In genomic region chr3:4735243-4735642, GRCh38 we compare ENCODE assay signal across 22 cellular contexts.
DNase-seq lines count a peak whose midpoint lies in the region; ATAC-seq and TF ChIP-seq lines count a peak whose summit lies in the region.
"Had no signal": no experiment of that assay in that cellular context is flagged by ENCODE, and none has a peak within 500 bp of the region (broad histone marks: within the 10 kb centered on the region; RNA-seq: fewer than 3 reads in every experiment).

No MANE protein-coding gene starts in this region.

- CTCF ChIA-PET in HEK293 (lab: Yijun Ruan, JAX) = interaction anchor here (0.7 to 3.7 kb wide), 6 partner anchors 15 to 290 kb away, joined by 3 to 16 read pairs (median 3); no protein-coding TSS in a partner anchor
- CTCF ChIA-PET in GM10248 (lab: Yijun Ruan, JAX) = interaction anchor here (1.1 to 2.6 kb wide), 8 partner anchors 9 to 41 kb away, joined by 3 to 13 read pairs (median 4); no protein-coding TSS in a partner anchor

- H4K20me1 ChIP-seq in smooth muscle cell (ENCODE audit: low read depth) = no peaks in the 10 kb centered on the region
- H4K20me1 ChIP-seq: BLaER1 treated with 17β-estradiol and CSF1 and Interleukin-3, amounts not matched to agents 10 nM and 100 nM had no signal

- peak overlapping the region; percentile 21 for H3K27ac Mint-ChIP-seq in activated T-helper 2 cell treated with anti-CD3 and anti-CD28 coated beads, Interferon-gamma antibody, Interleukin-2, Interleukin-4, amounts not matched to agents 10 μg/mL and 5 μg/mL and 100 μg/mL, durations not matched to agents 14 hours and 24 hours and 36 hours
- peak overlapping the region; percentile 62 to 97 for H3K27ac Mint-ChIP-seq in natural killer cell treated with Interleukin-12 subunit alpha and Interleukin-12 subunit beta and Interleukin-15 and Interleukin-18, amount 100 ng/mL, for 72 hours
- H3K27ac Mint-ChIP-seq: stimulated activated naive CD8-positive, alpha-beta T cell treated with anti-CD3 and anti-CD28 coated beads, Interleukin-15, amount 100 ng/mL, for 72 hours had no signal

- H3K9me3 ChIP-seq in HEK293 (ENCODE audit: control insufficient read depth, insufficient read depth, low read depth, low read length) (no peaks in the 10 kb centered on the region), smooth muscle cell (replicated peaks; ENCODE audit: low read depth) (no peaks in the 10 kb centered on the region)
- H3K9me3 ChIP-seq: adrenal gland, ovary, right atrium auricular region, tibial nerve had no signal

- H2AFZ ChIP-seq in smooth muscle cell (ENCODE audit: low read depth) = no peak overlapping the region

- no peak overlapping the region for H3K4me3 Mint-ChIP-seq in activated T-helper 2 cell treated with anti-CD3 and anti-CD28 coated beads, Interferon-gamma antibody, Interleukin-2, Interleukin-4, amounts not matched to agents 10 μg/mL and 5 μg/mL and 100 μg/mL, durations not matched to agents 14 hours and 24 hours and 36 hours (ENCODE audit: low read depth)
- no peak overlapping the region for H3K4me3 Mint-ChIP-seq in natural killer cell treated with Interleukin-12 subunit alpha and Interleukin-12 subunit beta and Interleukin-15 and Interleukin-18, amount 100 ng/mL, for 72 hours
- H3K4me3 Mint-ChIP-seq: activated T-helper 17 cell treated with anti-CD3 and anti-CD28 coated beads, Interleukin-2, amount 50 U/mL, for 72 hours; stimulated activated naive CD8-positive, alpha-beta T cell treated with anti-CD3 and anti-CD28 coated beads, Interleukin-15, amount 100 ng/mL, for 72 hours had no signal

- H3K27me3 ChIP-seq in smooth muscle cell (ENCODE audit: low read depth) = no peaks in the 10 kb centered on the region
- H3K27me3 ChIP-seq: adrenal gland; BLaER1 treated with 17β-estradiol and CSF1 and Interleukin-3, amounts not matched to agents 10 nM and 100 nM; ovary; right atrium auricular region; tibial nerve had no signal

- H3K9me3 Mint-ChIP-seq in activated T-helper 2 cell treated with anti-CD3 and anti-CD28 coated beads, Interferon-gamma antibody, Interleukin-2, Interleukin-4, amounts not matched to agents 10 μg/mL and 5 μg/mL and 100 μg/mL, durations not matched to agents 14 hours and 24 hours and 36 hours = peaks cover 22% of the 10 kb centered on the region
- peaks cover 2% of the 10 kb centered on the region for H3K9me3 Mint-ChIP-seq in natural killer cell treated with Interleukin-12 subunit alpha and Interleukin-12 subunit beta and Interleukin-15 and Interleukin-18, amount 100 ng/mL, for 72 hours

- peaks cover 96% of the 10 kb centered on the region for H3K36me3 Mint-ChIP-seq in activated T-helper 2 cell treated with anti-CD3 and anti-CD28 coated beads, Interferon-gamma antibody, Interleukin-2, Interleukin-4, amounts not matched to agents 10 μg/mL and 5 μg/mL and 100 μg/mL, durations not matched to agents 14 hours and 24 hours and 36 hours (ENCODE audit: low read depth)
- peaks cover 52% of the 10 kb centered on the region for H3K36me3 Mint-ChIP-seq in natural killer cell treated with Interleukin-12 subunit alpha and Interleukin-12 subunit beta and Interleukin-15 and Interleukin-18, amount 100 ng/mL, for 72 hours

- H3K4me1 Mint-ChIP-seq in activated T-helper 2 cell treated with anti-CD3 and anti-CD28 coated beads, Interferon-gamma antibody, Interleukin-2, Interleukin-4, amounts not matched to agents 10 μg/mL and 5 μg/mL and 100 μg/mL, durations not matched to agents 14 hours and 24 hours and 36 hours (ENCODE audit: low read depth) = peaks cover 78% of the 10 kb centered on the region
- H3K4me1 Mint-ChIP-seq in natural killer cell treated with Interleukin-12 subunit alpha and Interleukin-12 subunit beta and Interleukin-15 and Interleukin-18, amount 100 ng/mL, for 72 hours (ENCODE audit: low read depth in 2 of 2) = peaks cover 74 to 80% of the 10 kb centered on the region in 2 donors

- H3K79me2 ChIP-seq in smooth muscle cell (ENCODE audit: low read depth) = no peaks in the 10 kb centered on the region

- DNase-seq in NCI-H748 (lab: John Stamatoyannopoulos, UW; ENCODE audit: unreplicated experiment) = peak; percentile 39
- DNase-seq in NCI-H748 treated with DMSO at 0.1 percent for 48 hours (lab: John Stamatoyannopoulos, UW) = no peak
- DNase-seq in activated T-helper 2 cell treated with anti-CD3 and anti-CD28 coated beads, Interferon-gamma antibody, Interleukin-2, Interleukin-4, amounts not matched to agents 10 μg/mL and 5 μg/mL and 100 μg/mL, durations not matched to agents 14 hours and 24 hours and 36 hours (ENCODE audit: low spot score) = no peak
- no peak for DNase-seq in natural killer cell treated with Interleukin-12 subunit alpha and Interleukin-12 subunit beta and Interleukin-15 and Interleukin-18, amount 100 ng/mL, for 72 hours (ENCODE audit: low spot score)
- no peak for DNase-seq in GM10248 (ENCODE audit: extremely low spot score)
- no peak for DNase-seq in stimulated activated CD4-positive, alpha-beta T cell treated with anti-CD3 and anti-CD28 coated beads, Interleukin-2, amount 100 ng/mL, for 48 hours
- DNase-seq in smooth muscle cell (lab: John Stamatoyannopoulos, UW; ENCODE audit: unreplicated experiment) = no peak
- DNase-seq: activated CD4-positive, alpha-beta T cell treated with anti-CD3 and anti-CD28 coated beads for 1 hour; adrenal gland; EL; GOT3; mesenchymal stem cell; NCI-H1436; NCI-H774; ovary; stimulated activated CD4-positive, alpha-beta T cell treated with anti-CD3 and anti-CD28 coated beads, Interleukin-4, amount 100 ng/mL, for 4 hours; stimulated activated naive CD8-positive, alpha-beta T cell treated with anti-CD3 and anti-CD28 coated beads, Interleukin-15, amount 100 ng/mL, for 72 hours had no signal

- H3K4me3 ChIP-seq in HEK293 (ENCODE audit: low read depth, low read length) (no peak overlapping the region), smooth muscle cell (no peak overlapping the region)
- H3K4me3 ChIP-seq: adrenal gland; BLaER1 treated with 17β-estradiol and CSF1 and Interleukin-3, amounts not matched to agents 10 nM and 100 nM; ovary; right atrium auricular region; tibial nerve had no signal

- H3K27me3 Mint-ChIP-seq in activated T-helper 2 cell treated with anti-CD3 and anti-CD28 coated beads, Interferon-gamma antibody, Interleukin-2, Interleukin-4, amounts not matched to agents 10 μg/mL and 5 μg/mL and 100 μg/mL, durations not matched to agents 14 hours and 24 hours and 36 hours (ENCODE audit: low read depth) = no peaks in the 10 kb centered on the region
- H3K27me3 Mint-ChIP-seq in natural killer cell treated with Interleukin-12 subunit alpha and Interleukin-12 subunit beta and Interleukin-15 and Interleukin-18, amount 100 ng/mL, for 72 hours = no peaks in the 10 kb centered on the region
- H3K27me3 Mint-ChIP-seq: activated T-helper 17 cell treated with anti-CD3 and anti-CD28 coated beads, Interleukin-2, amount 50 U/mL, for 72 hours; stimulated activated naive CD8-positive, alpha-beta T cell treated with anti-CD3 and anti-CD28 coated beads, Interleukin-15, amount 100 ng/mL, for 72 hours had no signal

- POLR2A ChIA-PET in HEK293 (lab: Yijun Ruan, JAX) (interaction anchor here (2.2 kb wide), 1 partner anchor 244 kb away, joined by 7 read pairs; the partner anchor contains the start of gene BHLHE40), GM10248 (lab: Yijun Ruan, JAX) (no interaction called here)

- intact Hi-C loops in activated T-helper 2 cell treated with anti-CD3 and anti-CD28 coated beads, Interferon-gamma antibody, Interleukin-2, Interleukin-4, amounts not matched to agents 10 μg/mL and 5 μg/mL and 100 μg/mL, durations not matched to agents 14 hours and 24 hours and 36 hours (cut with micrococcal nuclease) = no loop called here

- TF ChIP-seq CTCF in HEK293 (tag by site-specific recombination; IDR thresholded peaks at IDR 0.05) (no peak), GM10248 (IDR thresholded peaks at IDR 0.05; ENCODE audit: control extremely low read depth, extremely low read depth, low read depth, missing control alignments) (no peak), smooth muscle cell (IDR thresholded peaks at IDR 0.05; ENCODE audit: borderline replicate concordance, insufficient read depth, poor library complexity, severe bottlenecking) (no peak)

- H3K4me2 ChIP-seq in smooth muscle cell = no peak overlapping the region
- H3K4me2 ChIP-seq: BLaER1 treated with 17β-estradiol and CSF1 and Interleukin-3, amounts not matched to agents 10 nM and 100 nM had no signal

- H3K4me1 ChIP-seq in HEK293 (ENCODE audit: control insufficient read depth, insufficient read depth, low read length) (peaks cover 22% of the 10 kb centered on the region), smooth muscle cell (ENCODE audit: low read depth) (peaks cover 4% of the 10 kb centered on the region)

- WGBS in smooth muscle cell (ENCODE audit: low lambda C conversion rate) = 94% methylated on average over 4 of the region's 4 CpGs

- H3K36me3 ChIP-seq in HEK293 (ENCODE audit: control insufficient read depth in 2 of 2, insufficient read depth in 1 of 2, low read length in 2 of 2) = peaks cover 0 to 4% of the 10 kb centered on the region in 2 experiments; a peak in 1 of 3 replicates
- no peaks in the 10 kb centered on the region for H3K36me3 ChIP-seq in smooth muscle cell (ENCODE audit: low read depth)
- H3K36me3 ChIP-seq: ovary, tibial nerve had no signal

- no peak for ATAC-seq in natural killer cell treated with Interleukin-12 subunit alpha and Interleukin-12 subunit beta and Interleukin-15 and Interleukin-18, amount 100 ng/mL, for 72 hours
- ATAC-seq: activated T-helper 17 cell treated with anti-CD3 and anti-CD28 coated beads, Interleukin-2, amount 50 U/mL, for 72 hours; stimulated activated naive CD8-positive, alpha-beta T cell treated with anti-CD3 and anti-CD28 coated beads, Interleukin-15, amount 100 ng/mL, for 72 hours had no signal

- no peak overlapping the region for H3K9ac ChIP-seq in smooth muscle cell (ENCODE audit: low read depth)
- H3K9ac ChIP-seq: BLaER1 treated with 17β-estradiol and CSF1 and Interleukin-3, amounts not matched to agents 10 nM and 100 nM had no signal

- no peak overlapping the region for H3K27ac ChIP-seq in HEK293 (ENCODE audit: extremely low read depth, low read depth, low read length)
- H3K27ac ChIP-seq in smooth muscle cell (ENCODE audit: low read depth) = no peak overlapping the region
- H3K27ac ChIP-seq: adrenal gland; BLaER1 treated with 17β-estradiol and CSF1 and Interleukin-3, amounts not matched to agents 10 nM and 100 nM; ovary; right atrium auricular region; tibial nerve had no signal

- peaks cover 8% of the 10 kb centered on the region for H3F3A ChIP-seq in smooth muscle cell (ENCODE audit: low read depth)

TF ChIP-seq in HEK293, 187 proteins besides CTCF, POLR2A, EP300 and RAD21 (continues in another document):
- no peak for TF ChIP-seq ZNF146 (tag by site-specific recombination; IDR thresholded peaks at IDR 0.05)
- TF ChIP-seq ZNF544 (tag by site-specific recombination; IDR thresholded peaks at IDR 0.05) = no peak
